In genomic region chr19:17554968-17555479, GRCh38 we compare ENCODE assay signal across 8 cellular contexts. TPM values are rescaled to one million over a fixed set of nuclear protein-coding genes. Genes with fewer than 3 reads are reported as not detected.
A peak's percentile ranks its signal among the peaks of the same experiment; 100 is the strongest.
DNase-seq lines count a peak whose midpoint lies in the region; ATAC-seq and TF ChIP-seq lines count a peak whose summit lies in the region.

No MANE protein-coding gene starts in this region.

- H3K27ac ChIP-seq in SJCRH30 (no peak overlapping the region), skeletal muscle tissue (ENCODE audit: low read depth, low read length) (peak overlapping the region; percentile 47)

- in situ Hi-C loops in KBM-7 (cut with MboI; ENCODE audit: low pct_unique_long_range_greater_than_20kb, low sequenced_read_pairs): no loop called here

- H3K27me3 ChIP-seq in SJCRH30 (no peaks in the 10 kb centered on the region), skeletal muscle tissue (ENCODE audit: control insufficient read depth in 3 of 3, insufficient read depth in 3 of 3, low read length in 3 of 3) (no peaks in the 10 kb centered on the region)

- H3K4me1 ChIP-seq in SJCRH30 (peaks cover 11% of the 10 kb centered on the region), skeletal muscle tissue (ENCODE audit: control insufficient read depth in 3 of 3, insufficient read depth in 3 of 3, low read length in 3 of 3) (peaks cover 23 to 30% (median 24%) of the 10 kb centered on the region in 3 donors)

- ATAC-seq in GM18870 (IDR thresholded peaks at IDR 0.05; ENCODE audit: unreplicated experiment) (peak; percentile 30), HG03342 (IDR thresholded peaks at IDR 0.05; ENCODE audit: unreplicated experiment) (no peak), GM19452 (IDR thresholded peaks at IDR 0.05; ENCODE audit: unreplicated experiment) (no peak)

- peak overlapping the region; percentile 79 for H3K4me3 ChIP-seq in SJCRH30
- H3K4me3 ChIP-seq in fibroblast of pulmonary artery (replicated peaks; ENCODE audit: low read depth, low read length): peak overlapping the region; percentile 88
- peak overlapping the region; percentile 70 to 93 (median 81) for H3K4me3 ChIP-seq in skeletal muscle tissue (ENCODE audit: low read length in 3 of 3)

- H3K9ac ChIP-seq in skeletal muscle tissue (ENCODE audit: low read depth in 1 of 3, low read length in 3 of 3): peak overlapping the region; percentile 3 to 78 (median 76)

- no peak for TF ChIP-seq CTCF in fibroblast of pulmonary artery (IDR thresholded peaks at IDR 0.05; ENCODE audit: low read length, missing control alignments)

- H3K36me3 ChIP-seq in SJCRH30 (peaks cover 18% of the 10 kb centered on the region), skeletal muscle tissue (ENCODE audit: control insufficient read depth in 3 of 3, insufficient read depth in 3 of 3, low read length in 3 of 3) (peaks cover 8 to 10% (median 9%) of the 10 kb centered on the region in 3 donors)

- H3K9me3 ChIP-seq in SJCRH30 (replicated peaks) (no peaks in the 10 kb centered on the region), skeletal muscle tissue (ENCODE audit: control insufficient read depth in 3 of 3, low read length in 3 of 3) (no peaks in the 10 kb centered on the region)

- DNase-seq in SJCRH30 (no peak), fibroblast of pulmonary artery (ENCODE audit: low read depth) (no peak), KBM-7 (no peak), NCI-H510A treated with DMSO at 0.1 percent for 48 hours (lab: John Stamatoyannopoulos, UW) (no peak)

RNA-seq across cellular contexts. Expression of gene COLGALT1, which starts 0.4 kb away (rescaled TPM):
- 115 and 117 TPM in 2 replicates for total RNA-seq in SJCRH30 (2014; rRNA removed; shearing (Covaris generic))
- total RNA-seq in skeletal muscle tissue: 38.1 TPM

RNA-seq across cellular contexts. Expression of gene PGLS, which starts 43.6 kb away (rescaled TPM):
- total RNA-seq in SJCRH30 (2014; rRNA removed; shearing (Covaris generic)): 32.9 and 33.3 TPM in 2 replicates
- total RNA-seq in skeletal muscle tissue: 39.1 TPM
